Comparison of ENCODE assay signal across 19 cellular contexts in the genomic region with DNA sequence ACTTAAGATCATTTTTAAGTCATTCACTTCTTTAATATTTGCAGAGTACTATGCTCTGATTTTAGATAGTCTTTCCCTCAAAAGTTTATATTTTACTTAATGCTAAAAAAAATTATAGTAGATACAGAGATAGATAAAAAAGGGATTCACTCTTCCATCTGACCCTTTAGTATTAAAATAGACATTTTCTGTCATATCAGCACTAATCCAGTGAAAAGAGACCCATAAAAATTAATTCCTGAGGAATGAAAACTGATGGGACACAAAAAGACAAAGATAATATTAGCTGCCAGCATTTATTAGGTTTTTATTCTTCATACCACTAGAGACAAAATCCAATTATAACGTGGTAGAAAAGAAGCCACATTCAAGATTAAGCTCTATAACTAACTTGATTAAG. TPM values are rescaled to one million over a fixed set of nuclear protein-coding genes. Genes with fewer than 3 reads are reported as not detected.
DNase-seq lines count a peak whose midpoint lies in the region; ATAC-seq, FAIRE-seq and TF ChIP-seq lines count a peak whose summit lies in the region.
"Had no signal": no experiment of that assay in that cellular context is flagged by ENCODE, and none has a peak within 500 bp of the region (broad histone marks: within the 10 kb centered on the region; RNA-seq: fewer than 3 reads in every experiment).

No MANE protein-coding gene starts in this region.

- no peaks in the 10 kb centered on the region for H3K4me1 Mint-ChIP-seq in chondrocyte (ENCODE audit: low read depth)
- no peaks in the 10 kb centered on the region for H3K4me1 Mint-ChIP-seq in Calu3 (ENCODE audit: low read depth, unreplicated experiment)
- H3K4me1 Mint-ChIP-seq: B cell; CD8-positive, alpha-beta memory T cell; GM23338; H9 had no signal

- no peak for FAIRE-seq in HepG2 (lab: Jason Lieb, UNC)
- FAIRE-seq: GM12892 had no signal

- POLR2A ChIA-PET in HepG2 (lab: Yijun Ruan, JAX) = no interaction called here

- no peaks in the 10 kb centered on the region for H3K27me3 Mint-ChIP-seq in chondrocyte (ENCODE audit: low read depth)
- no peaks in the 10 kb centered on the region for H3K27me3 Mint-ChIP-seq in Calu3 (ENCODE audit: unreplicated experiment)
- H3K27me3 Mint-ChIP-seq: B cell; CD4-positive, CD25-positive, alpha-beta regulatory T cell; CD8-positive, alpha-beta memory T cell had no signal

- TF ChIP-seq CTCF in HepG2 (CRISPR knock-in tag; IDR thresholded peaks at IDR 0.05) (no peak), right lobe of liver (IDR thresholded peaks at IDR 0.05) (no peak), chondrocyte (IDR thresholded peaks at IDR 0.05) (no peak), Calu3 (IDR thresholded peaks at IDR 0.05; ENCODE audit: unreplicated experiment) (no peak)

- no peaks in the 10 kb centered on the region for H3K4me1 ChIP-seq in HepG2 (ENCODE audit: insufficient read depth, low read length)
- H3K4me1 ChIP-seq in right lobe of liver = no peaks in the 10 kb centered on the region
- H3K4me1 ChIP-seq in SJCRH30 = peaks cover 7% of the 10 kb centered on the region
- H3K4me1 ChIP-seq: BLaER1 had no signal

- H3K4me2 ChIP-seq in HepG2 (ENCODE audit: low read depth, low read length) = no peak overlapping the region
- H3K4me2 ChIP-seq: BLaER1, GM23338 had no signal

- H3K4me3 ChIP-seq in HepG2 (replicated peaks in 1 of 3; ENCODE audit: insufficient read depth in 1 of 3, low read depth in 2 of 3, low read length in 3 of 3) (no peak overlapping the region), right lobe of liver (no peak overlapping the region), SJCRH30 (no peak overlapping the region)
- H3K4me3 ChIP-seq: BLaER1, GM23338 had no signal

- H3K36me3 Mint-ChIP-seq in chondrocyte (ENCODE audit: low read depth) = peaks cover 11% of the 10 kb centered on the region
- H3K36me3 Mint-ChIP-seq in Calu3 (ENCODE audit: insufficient read depth, unreplicated experiment) = peaks cover 8% of the 10 kb centered on the region

- TF ChIP-seq EP300 in HepG2 (IDR thresholded peaks at IDR 0.05; ENCODE audit: low read depth in 2 of 2, low read length in 2 of 2) = no peak
- TF ChIP-seq EP300 in HepG2 (CRISPR knock-in tag; IDR thresholded peaks at IDR 0.05; ENCODE audit: borderline replicate concordance) = no peak

- BruUV-seq in HepG2 (replicated peaks; lab: Mats Ljungman, UMichigan) (no TSS peak), Calu3 (replicated peaks; lab: Mats Ljungman, UMichigan) (no TSS peak)

- no peaks in the 10 kb centered on the region for H3K79me2 ChIP-seq in HepG2 (ENCODE audit: insufficient read depth, low read length)

- DNase-seq in HepG2 (ENCODE audit: low spot score) = no peak
- DNase-seq in right lobe of liver = no peak
- DNase-seq in SJCRH30 = no peak
- DNase-seq in chondrocyte (ENCODE audit: low spot score) = no peak
- DNase-seq in Calu3 = no peak
- no peak for DNase-seq in DMS53 treated with DMSO at 0.1 percent for 48 hours (lab: John Stamatoyannopoulos, UW; ENCODE audit: unreplicated experiment)
- DNase-seq: 8988T; CD4-positive, CD25-positive, alpha-beta regulatory T cell; CD8-positive, alpha-beta memory T cell; DMS53; DND-41; H9 had no signal

- TF ChIP-seq RAD21 in HepG2 (CRISPR knock-in tag; IDR thresholded peaks at IDR 0.05) = no peak

- TF ChIP-seq POLR2A in HepG2 (IDR thresholded peaks at IDR 0.05; ENCODE audit: insufficient read depth in 1 of 2, low read depth in 2 of 2, low read length in 2 of 2) (no peak), right lobe of liver (IDR thresholded peaks at IDR 0.05) (no peak)

- H3K36me3 ChIP-seq in HepG2 (replicated peaks in 1 of 2; ENCODE audit: control insufficient read depth in 1 of 2, insufficient read depth in 2 of 2, low read length in 2 of 2) = peaks cover 2 to 11% of the 10 kb centered on the region in 2 experiments; a peak in 2 of 5 replicates
- peaks cover 0 to 22% (median 9%) of the 10 kb centered on the region in 4 donors for H3K36me3 ChIP-seq in right lobe of liver
- H3K36me3 ChIP-seq in SJCRH30 = peaks cover 8% of the 10 kb centered on the region

- in situ Hi-C loops in HepG2 (cut with HindIII; ENCODE audit: extremely low pct_ligation_motif_present, low pct_unique_long_range_greater_than_20kb) = no loop called here

- H3K27ac ChIP-seq in HepG2 (ENCODE audit: extremely low read length, insufficient read depth, low read length) (no peak overlapping the region), right lobe of liver (no peak overlapping the region), SJCRH30 (peak overlapping the region; percentile 64)
- H3K27ac ChIP-seq: BLaER1, C4-2B had no signal

- H4K20me1 ChIP-seq in HepG2 (ENCODE audit: insufficient read depth, low read length) = no peaks in the 10 kb centered on the region
- H4K20me1 ChIP-seq: BLaER1 had no signal

- H3K4me3 Mint-ChIP-seq in chondrocyte (ENCODE audit: unreplicated experiment) (no peak overlapping the region), Calu3 (ENCODE audit: low read depth, unreplicated experiment) (no peak overlapping the region)
- H3K4me3 Mint-ChIP-seq: B cell; CD4-positive, CD25-positive, alpha-beta regulatory T cell; CD8-positive, alpha-beta memory T cell; GM23338; H9 had no signal

- WGBS in HepG2 (ENCODE audit: low lambda C conversion rate) = 93% methylated on average over 1 of the region's 1 CpG
- WGBS in right lobe of liver (ENCODE audit: insufficient coverage, low coverage, low lambda C conversion rate, missing lambda C conversion rate) = 87% methylated on average over 1 of the region's 1 CpG

- H3K9me3 Mint-ChIP-seq in chondrocyte (ENCODE audit: low read depth) (no peaks in the 10 kb centered on the region), Calu3 (ENCODE audit: low read depth, unreplicated experiment) (no peaks in the 10 kb centered on the region)
- H3K9me3 Mint-ChIP-seq: CD4-positive, CD25-positive, alpha-beta regulatory T cell; CD8-positive, alpha-beta memory T cell; GM23338; H9 had no signal

- intact Hi-C loops in HepG2 (cut with micrococcal nuclease; ENCODE audit: unreplicated experiment) = no loop called here
- intact Hi-C loops in right lobe of liver (cut with DNase I) = no loop called here
- intact Hi-C loops in Calu3 (cut with micrococcal nuclease; ENCODE audit: unreplicated experiment) = no loop called here

- ATAC-seq in HepG2 (no peak), right lobe of liver (no peak), HG02852 (IDR thresholded peaks at IDR 0.05; ENCODE audit: unreplicated experiment) (no peak)
- ATAC-seq: GM23338, HCT116 had no signal

- H3K27me3 ChIP-seq in HepG2 (ENCODE audit: control insufficient read depth in 1 of 2, insufficient read depth in 2 of 2, low read length in 2 of 2) (no peaks in the 10 kb centered on the region), right lobe of liver (no peaks in the 10 kb centered on the region), SJCRH30 (no peaks in the 10 kb centered on the region)
- H3K27me3 ChIP-seq: BLaER1 had no signal

- CTCF ChIA-PET in HepG2 (lab: Yijun Ruan, JAX; ENCODE audit: low intra/inter-chr PET ratio, low total read pairs) (no interaction called here), Calu3 (lab: Charles Lee) (no interaction called here)

- H2AFZ ChIP-seq in HepG2 (ENCODE audit: low read length) = no peak overlapping the region
- H2AFZ ChIP-seq: GM23338 had no signal

- H3K9me3 ChIP-seq in HepG2 (ENCODE audit: low read length) (no peaks in the 10 kb centered on the region), right lobe of liver (no peaks in the 10 kb centered on the region), SJCRH30 (replicated peaks) (no peaks in the 10 kb centered on the region)
- H3K9me3 ChIP-seq: BLaER1 had no signal

- H3K27ac Mint-ChIP-seq in chondrocyte (ENCODE audit: unreplicated experiment) (peak overlapping the region; percentile 57), Calu3 (ENCODE audit: unreplicated experiment) (no peak overlapping the region)
- H3K27ac Mint-ChIP-seq: B cell, GM23338 had no signal

- H3K9ac ChIP-seq in HepG2 (ENCODE audit: insufficient read depth, low read depth, low read length) = no peak overlapping the region
- H3K9ac ChIP-seq: BLaER1 had no signal

TF ChIP-seq in HepG2, 621 proteins besides CTCF, POLR2A, EP300 and RAD21 (continues in another document):
- TF ChIP-seq CHCHD3 (CRISPR knock-in tag; IDR thresholded peaks at IDR 0.05) (no peak), ZNF724P (CRISPR knock-in tag; IDR thresholded peaks at IDR 0.05; ENCODE audit: borderline replicate concordance) (no peak), GPN1 (CRISPR knock-in tag; IDR thresholded peaks at IDR 0.05; ENCODE audit: borderline replicate concordance) (no peak), RARA (CRISPR knock-in tag; IDR thresholded peaks at IDR 0.05) (no peak), MAFK (conservative IDR thresholded peaks at IDR 0.05 in 1 of 2, IDR thresholded peaks at IDR 0.05 in 1 of 2; ENCODE audit: low read length in 2 of 2) (peak; percentile 77 to 87), ZNF607 (CRISPR knock-in tag; IDR thresholded peaks at IDR 0.05; ENCODE audit: borderline replicate concordance) (no peak), THAP11 (CRISPR knock-in tag; IDR thresholded peaks at IDR 0.05) (no peak)

RNA-seq across cellular contexts. Expression of a gene that starts 45.3 kb away (rescaled TPM):
- total RNA-seq in HepG2 (2016; rRNA removed; fragmentation: Illumina TruSeq; extraction: Trizol) (12.1 and 14.9 TPM in 2 replicates), right lobe of liver (10 to 100 TPM in 3 of 6 experiments, 1 to 10 TPM in 3; 9.0 to 12.4 (median 10.3) TPM), chondrocyte (25.3 to 28.1 TPM (median 25.8 TPM) in 3 replicates), Calu3 (2022) (14.7 and 17.1 TPM in 2 replicates)
- total RNA-seq in HepG2 (2016; cell fraction: cytosol; rRNA removed; fragmentation: Illumina TruSeq; extraction: Trizol; ENCODE audit: low read depth) = 5.2 and 6.4 TPM in 2 replicates
- 11.5 and 13.8 TPM in 2 replicates for total RNA-seq in HepG2 (2016; cell fraction: insoluble cytoplasmic fraction; rRNA removed; fragmentation: Illumina TruSeq; extraction: Trizol)
- total RNA-seq in HepG2 (2016; cell fraction: membrane; rRNA removed; fragmentation: Illumina TruSeq; extraction: Trizol) = 7.3 and 7.9 TPM in 2 replicates
- total RNA-seq in HepG2 (2016; cell fraction: nucleus; rRNA removed; fragmentation: Illumina TruSeq; extraction: Trizol) = 14.5 and 15.8 TPM in 2 replicates
- polyA plus RNA-seq in HepG2 (2011; rRNA removed) = 8.8 and 9.3 TPM in 2 replicates
- polyA plus RNA-seq in HepG2 (2011; cell fraction: cytosol; rRNA removed) = 3.6 and 6.0 TPM in 2 replicates
- polyA plus RNA-seq in HepG2 (2011; cell fraction: nucleus; rRNA removed) = 4.3 and 5.0 TPM in 2 replicates
- polyA plus RNA-seq in HepG2 (2012) = 8.1 and 8.2 TPM in 2 replicates
- polyA plus RNA-seq in HepG2 (2016; cell fraction: cytosol; fragmentation: Illumina TruSeq; extraction: Trizol; ENCODE audit: low read depth) = 0.43 and 0.45 TPM in 2 replicates
- polyA plus RNA-seq in HepG2 (2016; cell fraction: insoluble cytoplasmic fraction; fragmentation: Illumina TruSeq; extraction: Trizol; ENCODE audit: low read depth) = 11.6 and 11.8 TPM in 2 replicates
- 2.4 and 3.1 TPM in 2 replicates for polyA plus RNA-seq in HepG2 (2016; cell fraction: membrane; fragmentation: Illumina TruSeq; extraction: Trizol; ENCODE audit: low read depth)
- polyA plus RNA-seq in HepG2 (2016; cell fraction: nucleus; fragmentation: Illumina TruSeq; extraction: Trizol; ENCODE audit: insufficient read depth, low read depth) = 11.0 and 11.2 TPM in 2 replicates
- polyA minus RNA-seq in HepG2 (2011; rRNA and poly(A)+ RNA removed; ENCODE audit: low replicate concordance) = 7.3 and 7.9 TPM in 2 replicates
- polyA minus RNA-seq in HepG2 (2011; cell fraction: cytosol; rRNA and poly(A)+ RNA removed) = 10.0 and 11.1 TPM in 2 replicates
- 39.7 and 43.0 TPM in 2 replicates for polyA minus RNA-seq in HepG2 (2011; cell fraction: nucleus; rRNA and poly(A)+ RNA removed)
- 30.6 and 30.7 TPM in 2 replicates for total RNA-seq in SJCRH30 (2014; rRNA removed; shearing (Covaris generic))
